Comparison of ENCODE assay signal across 15 cellular contexts in genomic region chr7:72492446-72492845, GRCh38.
"Had no signal": no experiment of that assay in that cellular context is flagged by ENCODE, and none has a peak within 500 bp of the region (broad histone marks: within the 10 kb centered on the region; RNA-seq: fewer than 3 reads in every experiment).

No MANE protein-coding gene starts in this region.

- H3K27ac ChIP-seq: epithelial cell of prostate, psoas muscle had no signal

- ATAC-seq: activated T-helper 17 cell treated with anti-CD3 and anti-CD28 coated beads, Interleukin-2, amount 50 U/mL, for 72 hours; effector memory CD8-positive, alpha-beta T cell; natural killer cell treated with Interleukin-12 subunit alpha and Interleukin-12 subunit beta and Interleukin-15 and Interleukin-18, amount 100 ng/mL, for 72 hours; psoas muscle had no signal

- FAIRE-seq: TTC549 had no signal

- H3K27ac Mint-ChIP-seq: activated B cell treated with CpG ODN at 0.5 μM for 24 hours; activated CD4-positive, alpha-beta T cell treated with anti-CD3 and anti-CD28 coated beads, Interleukin-2, amount 10 ng/mL, durations not matched to agents 7 days and 5 days; activated naive CD4-positive, alpha-beta T cell treated with anti-CD3 and anti-CD28 coated beads, Interleukin-2, amount 10 ng/mL, durations not matched to agents 7 days and 5 days; activated T-helper 17 cell treated with anti-CD3 and anti-CD28 coated beads, Interleukin-2, amount 50 U/mL, for 72 hours; effector memory CD8-positive, alpha-beta T cell; memory B cell; natural killer cell treated with Interleukin-12 subunit alpha and Interleukin-12 subunit beta and Interleukin-15 and Interleukin-18, amount 100 ng/mL, for 72 hours had no signal

- H3K4me1 ChIP-seq: psoas muscle had no signal

- H3K4me1 Mint-ChIP-seq: activated B cell treated with CpG ODN at 0.5 μM for 24 hours; activated CD4-positive, alpha-beta T cell treated with anti-CD3 and anti-CD28 coated beads, Interleukin-2, amount 10 ng/mL, durations not matched to agents 7 days and 5 days; activated naive CD4-positive, alpha-beta T cell treated with anti-CD3 and anti-CD28 coated beads, Interleukin-2, amount 10 ng/mL, durations not matched to agents 7 days and 5 days; activated T-helper 17 cell treated with anti-CD3 and anti-CD28 coated beads, Interleukin-2, amount 50 U/mL, for 72 hours; memory B cell had no signal

- H3K4me3 Mint-ChIP-seq: activated B cell treated with CpG ODN at 0.5 μM for 24 hours; activated CD4-positive, alpha-beta T cell treated with anti-CD3 and anti-CD28 coated beads, Interleukin-2, amount 10 ng/mL, durations not matched to agents 7 days and 5 days; activated naive CD4-positive, alpha-beta T cell treated with anti-CD3 and anti-CD28 coated beads, Interleukin-2, amount 10 ng/mL, durations not matched to agents 7 days and 5 days; activated T-helper 17 cell treated with anti-CD3 and anti-CD28 coated beads, Interleukin-2, amount 50 U/mL, for 72 hours; effector memory CD8-positive, alpha-beta T cell; memory B cell; natural killer cell treated with Interleukin-12 subunit alpha and Interleukin-12 subunit beta and Interleukin-15 and Interleukin-18, amount 100 ng/mL, for 72 hours had no signal

- H3K36me3 Mint-ChIP-seq: activated naive CD4-positive, alpha-beta T cell treated with anti-CD3 and anti-CD28 coated beads, Interleukin-2, amount 10 ng/mL, durations not matched to agents 7 days and 5 days; natural killer cell treated with Interleukin-12 subunit alpha and Interleukin-12 subunit beta and Interleukin-15 and Interleukin-18, amount 100 ng/mL, for 72 hours had no signal

- DNase-seq: activated B cell treated with CpG ODN at 0.5 μM for 24 hours; activated CD4-positive, alpha-beta T cell treated with anti-CD3 and anti-CD28 coated beads, Interleukin-2, amount 10 ng/mL, durations not matched to agents 7 days and 5 days; activated CD8-positive, alpha-beta memory T cell treated with anti-CD3 and anti-CD28 coated beads for 24 hours; activated naive CD4-positive, alpha-beta T cell treated with anti-CD3 and anti-CD28 coated beads, Interleukin-2, amount 10 ng/mL, durations not matched to agents 7 days and 5 days; central memory CD4-positive, alpha-beta T cell; effector memory CD8-positive, alpha-beta T cell; psoas muscle; stimulated activated CD4-positive, alpha-beta T cell treated with anti-CD3 and anti-CD28 coated beads, Interleukin-2, amount 100 ng/mL, for 48 hours; stimulated activated naive CD4-positive, alpha-beta T cell treated with Interleukin-2 at 50 U/mL for 16 hours; trophoblast cell had no signal

- H3K27me3 Mint-ChIP-seq: activated CD4-positive, alpha-beta T cell treated with anti-CD3 and anti-CD28 coated beads, Interleukin-2, amount 10 ng/mL, durations not matched to agents 7 days and 5 days; activated naive CD4-positive, alpha-beta T cell treated with anti-CD3 and anti-CD28 coated beads, Interleukin-2, amount 10 ng/mL, durations not matched to agents 7 days and 5 days; memory B cell had no signal

- H3K4me3 ChIP-seq: psoas muscle had no signal
